In genomic region chr3:102182162-102182561, GRCh38 we compare ENCODE assay signal across 1 cellular context.
TF ChIP-seq lines count a peak whose summit lies in the region.

No MANE protein-coding gene starts in this region.

TF ChIP-seq in K562, 482 proteins besides CTCF, POLR2A, EP300 and RAD21 (continued from another document):
- no peak for TF ChIP-seq RNF219 (CRISPR knock-in tag; IDR thresholded peaks at IDR 0.05)
- TF ChIP-seq ZNF134 (CRISPR knock-in tag; conservative IDR thresholded peaks at IDR 0.05), result no peak
- TF ChIP-seq VEZF1 (CRISPR knock-in tag; IDR thresholded peaks at IDR 0.05), result peak; percentile 17; the same call in 1 of the 2 replicates
- no peak for TF ChIP-seq HMG20B (CRISPR knock-in tag; IDR thresholded peaks at IDR 0.05)
- peak; percentile 35; the same call in 1 of the 2 replicates for TF ChIP-seq STAT5A (IDR thresholded peaks at IDR 0.05; ENCODE audit: borderline replicate concordance, low read length)
- 0 out of 2 replicates have a peak, but pooled peaks have one; percentile 20 for TF ChIP-seq HMBOX1 (IDR thresholded peaks at IDR 0.05)
- TF ChIP-seq CCNT2 (IDR thresholded peaks at IDR 0.05; ENCODE audit: borderline replicate concordance, extremely low read depth, insufficient read length, low read depth, low read length), result peak; percentile 28
- TF ChIP-seq ARID1B (IDR thresholded peaks at IDR 0.05), result peak; percentile 80
- peak; percentile 58; the same call in 1 of the 2 replicates for TF ChIP-seq PML (IDR thresholded peaks at IDR 0.05; ENCODE audit: low read length)
- peak; percentile 36 for TF ChIP-seq CXXC5 (CRISPR knock-in tag; IDR thresholded peaks at IDR 0.05)
- TF ChIP-seq ZNF3 (CRISPR knock-in tag; IDR thresholded peaks at IDR 0.05), result no peak
- TF ChIP-seq HCFC1 (IDR thresholded peaks at IDR 0.05; ENCODE audit: low read depth, low read length), result no peak
- TF ChIP-seq GABPB1 (CRISPR knock-in tag; IDR thresholded peaks at IDR 0.05), result no peak
- TF ChIP-seq FOXA3 (CRISPR knock-in tag; conservative IDR thresholded peaks at IDR 0.05 in 1 of 2, IDR thresholded peaks at IDR 0.05 in 1 of 2), result 0 out of 4 replicates have a peak, but pooled peaks of 1 of the 2 experiments have one; percentile 19
- TF ChIP-seq CEBPG (CRISPR knock-in tag; IDR thresholded peaks at IDR 0.05), result no peak
- TF ChIP-seq CEBPG (tag; conservative IDR thresholded peaks at IDR 0.05 in 1 of 2, IDR thresholded peaks at IDR 0.05 in 1 of 2), result peak in 1 of 2 experiments; percentile 60; a peak in 2 of 4 replicates
- TF ChIP-seq CBFA2T3 (IDR thresholded peaks at IDR 0.05), result peak; percentile 73
- TF ChIP-seq EP400 (IDR thresholded peaks at IDR 0.05), result no peak
